Comparison of ENCODE assay signal across 1 cellular context in the genomic region with DNA sequence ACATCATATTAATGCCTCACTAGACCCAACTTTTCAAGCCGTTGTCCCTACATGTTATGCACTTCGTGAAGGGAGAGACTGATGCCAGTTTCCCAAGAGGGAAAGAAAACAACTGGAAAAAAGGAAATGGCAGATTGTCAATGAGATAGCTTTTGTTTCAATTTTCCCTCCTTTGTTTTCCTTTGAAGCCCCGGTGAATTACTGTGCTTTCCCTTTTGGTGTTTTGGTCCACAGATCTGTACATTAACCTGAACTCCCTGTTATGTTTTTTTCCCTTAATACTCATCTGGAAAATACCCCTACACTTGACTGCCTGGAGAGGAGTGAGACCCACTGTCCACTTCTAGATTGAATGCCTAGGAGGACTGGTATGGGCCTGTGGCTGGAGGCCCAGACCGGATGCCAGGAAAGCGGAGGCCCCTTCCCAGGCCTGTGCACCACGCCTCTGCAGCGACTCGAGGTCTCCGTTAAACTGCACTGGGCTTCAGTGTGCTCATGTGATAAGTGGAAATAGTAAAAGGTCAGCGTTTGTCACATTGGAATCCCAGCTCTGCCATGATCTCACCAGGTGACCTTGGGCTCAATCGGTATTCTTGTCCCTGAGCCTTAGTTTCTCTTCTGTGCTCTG.
TF ChIP-seq lines count a peak whose summit lies in the region.

No MANE protein-coding gene starts in this region.

TF ChIP-seq in IMR-90, 13 proteins besides CTCF, POLR2A, EP300 and RAD21 (continued from another document):
- TF ChIP-seq, protein P1, sequence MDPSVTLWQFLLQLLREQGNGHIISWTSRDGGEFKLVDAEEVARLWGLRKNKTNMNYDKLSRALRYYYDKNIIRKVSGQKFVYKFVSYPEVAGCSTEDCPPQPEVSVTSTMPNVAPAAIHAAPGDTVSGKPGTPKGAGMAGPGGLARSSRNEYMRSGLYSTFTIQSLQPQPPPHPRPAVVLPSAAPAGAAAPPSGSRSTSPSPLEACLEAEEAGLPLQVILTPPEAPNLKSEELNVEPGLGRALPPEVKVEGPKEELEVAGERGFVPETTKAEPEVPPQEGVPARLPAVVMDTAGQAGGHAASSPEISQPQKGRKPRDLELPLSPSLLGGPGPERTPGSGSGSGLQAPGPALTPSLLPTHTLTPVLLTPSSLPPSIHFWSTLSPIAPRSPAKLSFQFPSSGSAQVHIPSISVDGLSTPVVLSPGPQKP (IDR thresholded peaks at IDR 0.05; ENCODE audit: borderline replicate concordance, low read depth, low read length): no peak
